In the genomic region with DNA sequence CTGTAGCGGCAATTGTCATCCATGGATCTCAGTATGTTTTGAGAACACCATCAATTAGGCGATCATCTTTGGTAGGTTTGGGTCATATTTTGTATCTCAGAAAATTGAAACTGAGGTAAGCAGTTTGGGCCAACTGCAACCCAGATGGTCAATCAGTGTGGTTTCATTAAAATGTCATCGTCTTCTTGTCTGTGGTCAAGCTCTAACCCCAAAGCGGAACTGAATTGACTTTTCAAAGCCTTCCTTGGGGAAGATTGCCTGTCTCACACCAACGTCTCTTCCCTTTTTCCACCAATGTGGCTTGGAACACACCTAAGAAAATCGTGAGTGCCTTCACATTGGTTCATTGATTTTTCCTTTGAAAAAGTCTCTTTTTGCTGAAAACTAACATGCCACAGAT, we compare ENCODE assay signal across 17 cellular contexts. TPM values are rescaled to one million over a fixed set of nuclear protein-coding genes. Genes with fewer than 3 reads are reported as not detected.
A peak's percentile ranks its signal among the peaks of the same experiment; 100 is the strongest.
DNase-seq lines count a peak whose midpoint lies in the region; ATAC-seq lines count a peak whose summit lies in the region.
"Had no signal": no experiment of that assay in that cellular context is flagged by ENCODE, and none has a peak within 500 bp of the region (broad histone marks: within the 10 kb centered on the region; RNA-seq: fewer than 3 reads in every experiment).

No MANE protein-coding gene starts in this region.

- H3K9ac ChIP-seq in GM23248: no peak overlapping the region

- no peak overlapping the region for H3K27ac Mint-ChIP-seq in T-helper 2 cell treated with Interferon-gamma antibody and Interleukin-4, amounts not matched to agents 5 μg/mL and 100 μg/mL, for 36 hours

- H3K27ac ChIP-seq in GM23248: no peak overlapping the region
- H3K27ac ChIP-seq: uterus had no signal

- H3K9me3 Mint-ChIP-seq in T-helper 2 cell treated with Interferon-gamma antibody and Interleukin-4, amounts not matched to agents 5 μg/mL and 100 μg/mL, for 36 hours: no peaks in the 10 kb centered on the region

- no peaks in the 10 kb centered on the region for H3K4me1 ChIP-seq in GM23248 (ENCODE audit: insufficient read depth)
- H3K4me1 ChIP-seq: uterus had no signal

- no peaks in the 10 kb centered on the region for H3K36me3 ChIP-seq in GM23248 (ENCODE audit: low read depth)
- H3K36me3 ChIP-seq: uterus had no signal

- H3K4me3 Mint-ChIP-seq in T-helper 2 cell treated with Interferon-gamma antibody and Interleukin-4, amounts not matched to agents 5 μg/mL and 100 μg/mL, for 36 hours: no peak overlapping the region

- no peaks in the 10 kb centered on the region for H3F3A ChIP-seq in GM23248 (ENCODE audit: insufficient read depth)

- no peak overlapping the region for H3K4me2 ChIP-seq in GM23248 (ENCODE audit: unreplicated experiment)

- peak; percentile 71 for ATAC-seq in GM19438 (IDR thresholded peaks at IDR 0.05; ENCODE audit: low read depth, unreplicated experiment)
- peak; percentile 69 for ATAC-seq in HG03135 (IDR thresholded peaks at IDR 0.05; ENCODE audit: unreplicated experiment)
- ATAC-seq in HG03108 (IDR thresholded peaks at IDR 0.05; ENCODE audit: unreplicated experiment): no peak
- ATAC-seq: HCT116 had no signal

- WGBS in GM23248 (ENCODE audit: low coverage in 1 of 2, low lambda C conversion rate in 2 of 2, missing lambda C conversion rate in 2 of 2), 2 experiments: 58 to 66% methylated on average over 6 of the region's 6 CpGs

- H2AFZ ChIP-seq in GM23248: no peak overlapping the region

- no peak overlapping the region for H3K4me3 ChIP-seq in GM23248
- H3K4me3 ChIP-seq: uterus had no signal

- H3K36me3 Mint-ChIP-seq in T-helper 2 cell treated with Interferon-gamma antibody and Interleukin-4, amounts not matched to agents 5 μg/mL and 100 μg/mL, for 36 hours (ENCODE audit: low read depth): no peaks in the 10 kb centered on the region

- in situ Hi-C loops in GM23248 (cut with MboI): no loop called here

- peaks cover 4% of the 10 kb centered on the region for H3K4me1 Mint-ChIP-seq in T-helper 2 cell treated with Interferon-gamma antibody and Interleukin-4, amounts not matched to agents 5 μg/mL and 100 μg/mL, for 36 hours (ENCODE audit: low read depth)

- no peaks in the 10 kb centered on the region for H4K20me1 ChIP-seq in GM23248 (ENCODE audit: insufficient read depth)

- H3K9me3 ChIP-seq in GM23248 (ENCODE audit: low read depth): no peaks in the 10 kb centered on the region
- H3K9me3 ChIP-seq: uterus had no signal

- DNase-seq in CMK (ENCODE audit: low read depth): peak; percentile 52
- peak; percentile 89 for DNase-seq in OCI-M1 (lab: John Stamatoyannopoulos, UW)
- no peak for DNase-seq in GM23248
- no peak for DNase-seq in T-helper 2 cell treated with Interferon-gamma antibody and Interleukin-4, amounts not matched to agents 5 μg/mL and 100 μg/mL, for 36 hours (ENCODE audit: low spot score)
- no peak for DNase-seq in activated gamma-delta T cell treated with Interleukin-2 at 50 U/mL for 16 hours
- DNase-seq: activated CD4-positive, alpha-beta T cell treated with anti-CD3 and anti-CD28 coated beads for 1 hour; activated T-cell treated with anti-CD3 and anti-CD28 coated beads, Interleukin-2, amount 50 U/mL, for 48 hours; anterior cingulate cortex; mammary epithelial cell; NCI-H1048; NCI-H526 treated with DMSO at 0.1 percent for 48 hours; stimulated activated CD4-positive, alpha-beta T cell treated with anti-CD3 and anti-CD28 coated beads, Interleukin-12 subunit alpha, Interleukin-12 subunit beta, amount 100 ng/mL, for 4 hours; uterus had no signal

- H3K27me3 ChIP-seq in GM23248 (replicated peaks; ENCODE audit: insufficient read depth): no peaks in the 10 kb centered on the region
- H3K27me3 ChIP-seq: uterus had no signal

- H3K79me2 ChIP-seq in GM23248 (ENCODE audit: insufficient read depth): no peaks in the 10 kb centered on the region

- H3K27me3 Mint-ChIP-seq in T-helper 2 cell treated with Interferon-gamma antibody and Interleukin-4, amounts not matched to agents 5 μg/mL and 100 μg/mL, for 36 hours (ENCODE audit: low read depth): peaks cover 12% of the 10 kb centered on the region

- no peaks in the 10 kb centered on the region for H3K9me2 ChIP-seq in GM23248 (ENCODE audit: insufficient read depth)

RNA-seq across cellular contexts. Expression of a gene that starts 56.3 kb away (rescaled TPM):
- total RNA-seq in GM23248 (2014; rRNA removed; shearing (Covaris generic)): 44.8 and 66.1 TPM in 2 replicates
- polyA plus RNA-seq in GM23248 (2016; fragmentation: Nextera tagmentation; extraction: Ambion mirVana): 95.9 and 96.5 TPM in 2 replicates

Comparison
In these comparisons a context has a peak if more than half of its experiments do, and no peak if none do; other contexts are left out.
1. DNase-seq: peak in CMK (single experiment) and OCI-M1 (single experiment); none in GM23248 (single experiment), T-helper 2 cell treated with Interferon-gamma antibody and Interleukin-4, amounts not matched to agents 5 μg/mL and 100 μg/mL, for 36 hours (single experiment) and activated gamma-delta T cell treated with Interleukin-2 at 50 U/mL for 16 hours (single experiment).